In genomic region chr22:28369849-28370248, GRCh38 we compare ENCODE assay signal across 1 cellular context.
TF ChIP-seq lines count a peak whose summit lies in the region.

No MANE protein-coding gene starts in this region.

TF ChIP-seq in WTC11, 78 proteins besides CTCF, POLR2A, EP300 and RAD21 (continued from another document):
- TF ChIP-seq ZNF512 (CRISPR knock-in tag; IDR thresholded peaks at IDR 0.05; ENCODE audit: borderline replicate concordance) (no peak), JUN (CRISPR knock-in tag; IDR thresholded peaks at IDR 0.05) (no peak), E2F1 (CRISPR knock-in tag; IDR thresholded peaks at IDR 0.05) (no peak)
